29 cellular contexts compared by ENCODE assay signal in genomic region chr2:14354231-14354630, GRCh38.
"Had no signal": no experiment of that assay in that cellular context is flagged by ENCODE, and none has a peak within 500 bp of the region (broad histone marks: within the 10 kb centered on the region; RNA-seq: fewer than 3 reads in every experiment).

No MANE protein-coding gene starts in this region.

- DNase-seq: hippocampal formation; immature natural killer cell; kidney; left colon; left ventricle myocardium inferior; mesendoderm; naive B cell; natural killer cell; nephron progenitor cell; occipital lobe; stimulated activated CD4-positive, alpha-beta T cell treated with anti-CD3 and anti-CD28 coated beads, Interleukin-12 subunit alpha, Interleukin-12 subunit beta, amount 100 ng/mL, for 4 hours; stimulated activated CD4-positive, alpha-beta T cell treated with anti-CD3 and anti-CD28 coated beads, Interleukin-15, amount 100 ng/mL, for 24 hours; stimulated activated CD4-positive, alpha-beta T cell treated with anti-CD3 and anti-CD28 coated beads, Interleukin-2, amount 100 ng/mL, for 24 hours; stimulated activated CD4-positive, alpha-beta T cell treated with anti-CD3 and anti-CD28 coated beads, Interleukin-4, amount 100 ng/mL, for 1 hour; stimulated activated naive B cell treated with anti-CD40 and anti-IgM and Interleukin-4, amounts not matched to agents 10 μg/mL and 1 μg/mL and 100 μg/mL, for 72 hours; stimulated activated naive CD8-positive, alpha-beta T cell treated with anti-CD3 and anti-CD28 coated beads, Interleukin-15, Interleukin-2, amounts not matched to agents 100 U/mL and 50 U/mL, for 24 hours; stomach; testis; thyroid gland; transverse colon; upper lobe of right lung had no signal

- H3K36me3 Mint-ChIP-seq: immature natural killer cell; mesothelial cell of epicardium; naive B cell; natural killer cell; neural progenitor cell; stimulated activated naive B cell treated with anti-CD40 and anti-IgM and Interleukin-4, amounts not matched to agents 10 μg/mL and 1 μg/mL and 100 μg/mL, for 72 hours had no signal

- H3K4me1 ChIP-seq: left ventricle myocardium inferior, neural progenitor cell, parathyroid adenoma, right atrium auricular region, stomach, testis, thyroid gland, transverse colon, upper lobe of right lung had no signal

- H3K79me2 ChIP-seq: parathyroid adenoma had no signal

- H3K36me3 ChIP-seq: left ventricle myocardium inferior, neural progenitor cell, neutrophil, right atrium auricular region, stomach, thyroid gland, transverse colon, upper lobe of right lung had no signal

- ATAC-seq: left colon; natural killer cell; sciatic nerve; stimulated activated naive B cell treated with anti-CD40 and anti-IgM and Interleukin-4, amounts not matched to agents 10 μg/mL and 1 μg/mL and 100 μg/mL, for 72 hours; stimulated activated naive CD8-positive, alpha-beta T cell treated with anti-CD3 and anti-CD28 coated beads, Interleukin-15, Interleukin-2, amounts not matched to agents 100 U/mL and 50 U/mL, for 24 hours; upper lobe of right lung had no signal

- H3K4me3 ChIP-seq: left ventricle myocardium inferior, lung, neural progenitor cell, right atrium auricular region, skin epidermis, stomach, testis, thyroid gland, transverse colon, upper lobe of right lung had no signal

- H3K27ac ChIP-seq: left ventricle myocardium inferior, neural progenitor cell, neutrophil, parathyroid adenoma, right atrium auricular region, skin epidermis, stomach, testis, thyroid gland, transverse colon, upper lobe of right lung had no signal

- H3K27me3 Mint-ChIP-seq: naive B cell; stimulated activated naive B cell treated with anti-CD40 and anti-IgM and Interleukin-4, amounts not matched to agents 10 μg/mL and 1 μg/mL and 100 μg/mL, for 72 hours had no signal

- H2AFZ ChIP-seq: neural progenitor cell, parathyroid adenoma had no signal

- H3K9ac ChIP-seq: neural progenitor cell, parathyroid adenoma had no signal

- H3K9me3 Mint-ChIP-seq: nephron progenitor cell, neural progenitor cell had no signal

- H3K4me2 ChIP-seq: neural progenitor cell had no signal

- H3K4me3 Mint-ChIP-seq: immature natural killer cell; mesothelial cell of epicardium; naive B cell; natural killer cell; nephron progenitor cell; neural progenitor cell; stimulated activated naive B cell treated with anti-CD40 and anti-IgM and Interleukin-4, amounts not matched to agents 10 μg/mL and 1 μg/mL and 100 μg/mL, for 72 hours had no signal

- H3K27me3 ChIP-seq: neural progenitor cell, neutrophil, right atrium auricular region, stomach, testis, thyroid gland, transverse colon, upper lobe of right lung had no signal

- H3K9me3 ChIP-seq: left ventricle myocardium inferior, neutrophil, right atrium auricular region, stomach, testis, thyroid gland, transverse colon, upper lobe of right lung had no signal

- H3K27ac Mint-ChIP-seq: immature natural killer cell; mesothelial cell of epicardium; naive B cell; natural killer cell; nephron progenitor cell; neural progenitor cell; stimulated activated naive B cell treated with anti-CD40 and anti-IgM and Interleukin-4, amounts not matched to agents 10 μg/mL and 1 μg/mL and 100 μg/mL, for 72 hours had no signal

- H3K4me1 Mint-ChIP-seq: immature natural killer cell; naive B cell; natural killer cell; nephron progenitor cell; neural progenitor cell; stimulated activated naive B cell treated with anti-CD40 and anti-IgM and Interleukin-4, amounts not matched to agents 10 μg/mL and 1 μg/mL and 100 μg/mL, for 72 hours had no signal
